21 cellular contexts compared by ENCODE assay signal in genomic region chr5:142314606-142315005, GRCh38. TPM values are rescaled to one million over a fixed set of nuclear protein-coding genes. Genes with fewer than 3 reads are reported as not detected.
"Had no signal": no experiment of that assay in that cellular context is flagged by ENCODE, and none has a peak within 500 bp of the region (broad histone marks: within the 10 kb centered on the region; RNA-seq: fewer than 3 reads in every experiment).

No MANE protein-coding gene starts in this region.

- H3K27ac ChIP-seq: colonic mucosa, suprapubic skin, WERI-Rb-1 had no signal

- H3K4me1 ChIP-seq: colonic mucosa had no signal

- H3K9me3 ChIP-seq: adrenal gland, colonic mucosa, mucosa of descending colon, suprapubic skin had no signal

- H3K4me3 Mint-ChIP-seq: activated CD4-positive, alpha-beta memory T cell treated with anti-CD3 and anti-CD28 coated beads, Interleukin-2, amount 10 ng/mL, durations not matched to agents 7 days and 5 days; activated T-cell treated with anti-CD3 and anti-CD28 coated beads, Interleukin-2, amount 50 U/mL, for 4 hours; immature natural killer cell; T-helper 1 cell treated with Interleukin-12 subunit alpha and Interleukin-12 subunit beta and Interleukin-4 antibody, amounts not matched to agents 30 μg/mL and 1 μg/mL, for 36 hours had no signal

- H3K36me3 Mint-ChIP-seq: naive thymus-derived CD4-positive, alpha-beta T cell had no signal

- ATAC-seq: activated T-cell treated with anti-CD3 and anti-CD28 coated beads, Interleukin-2, amount 50 U/mL, for 4 hours; mucosa of descending colon; naive thymus-derived CD4-positive, alpha-beta T cell had no signal

- H3K36me3 ChIP-seq: colonic mucosa, suprapubic skin, WERI-Rb-1 had no signal

- H3K27ac Mint-ChIP-seq: activated CD4-positive, alpha-beta memory T cell treated with anti-CD3 and anti-CD28 coated beads, Interleukin-2, amount 10 ng/mL, durations not matched to agents 7 days and 5 days; immature natural killer cell; T-helper 1 cell treated with Interleukin-12 subunit alpha and Interleukin-12 subunit beta and Interleukin-4 antibody, amounts not matched to agents 30 μg/mL and 1 μg/mL, for 36 hours had no signal

- H3K9me3 Mint-ChIP-seq: activated CD4-positive, alpha-beta memory T cell treated with anti-CD3 and anti-CD28 coated beads, Interleukin-2, amount 10 ng/mL, durations not matched to agents 7 days and 5 days; activated T-cell treated with anti-CD3 and anti-CD28 coated beads, Interleukin-2, amount 50 U/mL, for 4 hours; immature natural killer cell; naive thymus-derived CD4-positive, alpha-beta T cell; T-helper 1 cell treated with Interleukin-12 subunit alpha and Interleukin-12 subunit beta and Interleukin-4 antibody, amounts not matched to agents 30 μg/mL and 1 μg/mL, for 36 hours had no signal

- H3K4me3 ChIP-seq: adrenal gland, colonic mucosa, mucosa of descending colon, suprapubic skin had no signal

- H3K27me3 Mint-ChIP-seq: activated CD4-positive, alpha-beta memory T cell treated with anti-CD3 and anti-CD28 coated beads, Interleukin-2, amount 10 ng/mL, durations not matched to agents 7 days and 5 days had no signal

- DNase-seq: activated CD4-positive, alpha-beta memory T cell treated with anti-CD3 and anti-CD28 coated beads, Interleukin-2, amount 10 ng/mL, durations not matched to agents 7 days and 5 days; activated CD4-positive, alpha-beta T cell treated with anti-CD3 and anti-CD28 coated beads for 4 hours; activated effector memory CD4-positive, alpha-beta T cell treated with Interleukin-2 at 50 U/mL for 16 hours; activated naive CD4-positive, alpha-beta T cell treated with anti-CD3 and anti-CD28 coated beads, Interleukin-2, amount 50 U/mL, for 16 hours; activated T-cell treated with anti-CD3 and anti-CD28 coated beads, Interleukin-2, amount 50 U/mL, for 4 hours; adrenal gland; caudate nucleus; colonic mucosa; effector CD4-positive, alpha-beta T cell; foreskin melanocyte; immature natural killer cell; mucosa of descending colon; naive thymus-derived CD4-positive, alpha-beta T cell; nucleus accumbens; stimulated activated CD4-positive, alpha-beta T cell treated with anti-CD3 and anti-CD28 coated beads, Interleukin-15, amount 100 ng/mL, for 24 hours; stimulated activated CD4-positive, alpha-beta T cell treated with anti-CD3 and anti-CD28 coated beads, Interleukin-4, amount 100 ng/mL, for 1 hour; stimulated activated naive CD4-positive, alpha-beta T cell; trophoblast cell; WERI-Rb-1 had no signal

RNA-seq across cellular contexts. Expression of gene SPRY4, which starts 10.2 kb away (rescaled TPM):
- polyA plus RNA-seq: immature natural killer cell; naive thymus-derived CD4-positive, alpha-beta T cell had no signal
